ENCODE assay signal across 10 cellular contexts in genomic region chrX:17377795-17378194, GRCh38. TPM values are rescaled to one million over a fixed set of nuclear protein-coding genes. Genes with fewer than 3 reads are reported as not detected.
DNase-seq lines count a peak whose midpoint lies in the region; ATAC-seq and TF ChIP-seq lines count a peak whose summit lies in the region.
"Had no signal": no experiment of that assay in that cellular context is flagged by ENCODE, and none has a peak within 500 bp of the region (broad histone marks: within the 10 kb centered on the region; RNA-seq: fewer than 3 reads in every experiment).

No MANE protein-coding gene starts in this region.

- H3K79me2 ChIP-seq in ACC112 (ENCODE audit: control insufficient read depth, insufficient read depth, low read length, unreplicated experiment) = peaks cover 2% of the 10 kb centered on the region

- H3K4me1 ChIP-seq in ACC112 (ENCODE audit: control insufficient read depth, insufficient read depth, low read length, unreplicated experiment) = peaks cover 4% of the 10 kb centered on the region

- H3K4me3 Mint-ChIP-seq in HFFc6 (peak overlapping the region; percentile 87), nephron (peak overlapping the region; percentile 91 to 93 (median 92))

- peak overlapping the region; percentile 30 for H2AFZ ChIP-seq in ACC112 (ENCODE audit: low read length, unreplicated experiment)

- H3K27ac ChIP-seq in ACC112 (ENCODE audit: low read depth, low read length) = 0 out of 2 replicates have a peak overlapping the region, but pooled peaks have one; percentile 23

- H3K27me3 Mint-ChIP-seq in HFFc6 (ENCODE audit: insufficient read depth) = no peaks in the 10 kb centered on the region
- H3K27me3 Mint-ChIP-seq in nephron (ENCODE audit: low read depth) = peaks cover 46% of the 10 kb centered on the region

- ATAC-seq in HG02678 (IDR thresholded peaks at IDR 0.05; ENCODE audit: unreplicated experiment) (no peak), left lobe of liver (no peak)

- DNase-seq in HFFc6 (no peak), cerebellar cortex (ENCODE audit: low spot score) (peak; percentile 1), left lobe of liver (ENCODE audit: low spot score) (no peak), pons (ENCODE audit: low spot score) (no peak), SHP77 treated with DMSO at 0.1 percent for 48 hours (lab: John Stamatoyannopoulos, UW) (no peak)
- DNase-seq: GDM1; stimulated activated naive CD4-positive, alpha-beta T cell treated with Interleukin-2 at 50 U/mL for 16 hours had no signal

- peaks cover 15% of the 10 kb centered on the region for H3K36me3 Mint-ChIP-seq in HFFc6 (ENCODE audit: low read depth)
- peaks cover 33% of the 10 kb centered on the region for H3K36me3 Mint-ChIP-seq in nephron (ENCODE audit: low read depth)

- peak overlapping the region; percentile 87 for H3K4me3 ChIP-seq in ACC112 (ENCODE audit: low read depth, low read length)

- peaks cover 32% of the 10 kb centered on the region for H3K4me1 Mint-ChIP-seq in HFFc6 (ENCODE audit: low read depth)
- H3K4me1 Mint-ChIP-seq in nephron = peaks cover 36% of the 10 kb centered on the region

- no peaks in the 10 kb centered on the region for H3K27me3 ChIP-seq in ACC112 (ENCODE audit: insufficient read depth, low read length)

- peaks cover 9% of the 10 kb centered on the region; the same call in 1 of the 2 replicates for H3K36me3 ChIP-seq in ACC112 (ENCODE audit: insufficient read depth, low read length)

- H3K9me3 Mint-ChIP-seq in HFFc6 (peaks cover 9% of the 10 kb centered on the region), nephron (peaks cover 32% of the 10 kb centered on the region)

- TF ChIP-seq CTCF in HFFc6 (IDR thresholded peaks at IDR 0.05) (no peak), nephron (IDR thresholded peaks at IDR 0.05; ENCODE audit: unreplicated experiment in 3 of 3) (no peak)

- H3K27ac Mint-ChIP-seq in HFFc6 = peak overlapping the region; percentile 38; the same call in 1 of the 2 replicates
- H3K27ac Mint-ChIP-seq in nephron = peak overlapping the region; percentile 50 to 66 (median 66)

RNA-seq across cellular contexts. Expression of gene NHS, which starts 2.8 kb away (rescaled TPM):
- 1 to 10 TPM; 2.8 to 6.1 (median 4.9) TPM for total RNA-seq in HFFc6 (2021; fragmentation: NEBNext Ultra II Directional; extraction: Animal tissue kit (Norgen Biotek cat#: 25700))
- 0.10 TPM for total RNA-seq in left lobe of liver
